24 cellular contexts compared by ENCODE assay signal in the genomic region with DNA sequence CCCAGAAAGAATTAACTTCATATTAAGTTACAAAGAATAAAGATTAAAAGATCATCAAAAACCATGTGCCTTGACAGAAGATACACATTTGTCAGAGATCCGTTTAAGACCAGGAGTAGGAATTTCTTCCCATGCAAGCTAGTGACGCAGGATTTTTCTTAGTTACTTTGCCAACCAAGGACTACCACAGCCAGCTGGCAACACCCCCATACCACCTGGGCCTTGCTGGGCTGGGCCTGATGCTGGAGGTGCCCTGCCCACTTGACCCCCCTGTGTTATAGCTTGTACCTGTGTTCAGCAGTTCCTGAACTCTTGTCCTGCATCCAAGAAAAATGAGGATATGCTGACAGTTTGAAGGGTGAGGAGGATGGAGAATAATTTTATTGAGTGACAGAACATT.
DNase-seq lines count a peak whose midpoint lies in the region; ATAC-seq, FAIRE-seq and TF ChIP-seq lines count a peak whose summit lies in the region.
"Had no signal": no experiment of that assay in that cellular context is flagged by ENCODE, and none has a peak within 500 bp of the region (broad histone marks: within the 10 kb centered on the region; RNA-seq: fewer than 3 reads in every experiment).

No MANE protein-coding gene starts in this region.

- no peak overlapping the region for H2BK15ac ChIP-seq in neuronal stem cell (ENCODE audit: low read length)

- H3K4me3 Mint-ChIP-seq in T-cell = no peak overlapping the region
- H3K4me3 Mint-ChIP-seq: CD14-positive monocyte; CD4-positive, alpha-beta memory T cell; CD4-positive, CD25-positive, alpha-beta regulatory T cell; CD8-positive, alpha-beta memory T cell had no signal

- H2AK5ac ChIP-seq in neuronal stem cell (ENCODE audit: low read depth, low read length) = no peak overlapping the region

- peaks cover 0 to 3% (median 2%) of the 10 kb centered on the region in 3 donors for H3K9me3 Mint-ChIP-seq in T-cell
- H3K9me3 Mint-ChIP-seq: CD4-positive, alpha-beta memory T cell had no signal

- H3K9ac ChIP-seq in neuronal stem cell (ENCODE audit: low read depth, low read length, poor library complexity) = no peak overlapping the region
- H3K9ac ChIP-seq: BLaER1 had no signal

- H3K36me3 Mint-ChIP-seq in T-cell = no peaks in the 10 kb centered on the region
- H3K36me3 Mint-ChIP-seq: CD14-positive monocyte; CD4-positive, alpha-beta memory T cell; CD4-positive, CD25-positive, alpha-beta regulatory T cell; CD8-positive, alpha-beta memory T cell had no signal

- H3K4me2 ChIP-seq in A549 (peak overlapping the region; percentile 67), neuronal stem cell (ENCODE audit: insufficient read depth, low read length, poor library complexity, severe bottlenecking) (no peak overlapping the region)
- H3K4me2 ChIP-seq: BLaER1 had no signal

- POLR2A ChIA-PET in A549 (lab: Yijun Ruan, JAX) = no interaction called here
- POLR2A ChIA-PET in T-cell (lab: Charles Lee) = no interaction called here

- no peak overlapping the region for H2BK120ac ChIP-seq in neuronal stem cell (ENCODE audit: low read depth, low read length)

- H2BK5ac ChIP-seq in neuronal stem cell (ENCODE audit: low read length) = no peak overlapping the region

- TF ChIP-seq CTCF in A549 (IDR thresholded peaks at IDR 0.05) (no peak), RWPE2 (IDR thresholded peaks at IDR 0.05; ENCODE audit: poor library complexity, severe bottlenecking) (no peak)

- no peak overlapping the region for H3K18ac ChIP-seq in neuronal stem cell (ENCODE audit: low read length)

- WGBS in A549 (ENCODE audit: missing lambda C conversion rate) = 45% methylated on average over 2 of the region's 2 CpGs
- no CpG with 5 or more reads among the region's 2 CpGs for WGBS in neuronal stem cell (ENCODE audit: extremely low coverage in 2 of 2, insufficient read length in 2 of 2, insufficient replicate concordance in 1 of 2), 2 donors

- CTCF ChIA-PET in A549 (lab: Yijun Ruan, JAX) (no interaction called here), T-cell (lab: Charles Lee) (no interaction called here)

- peaks cover 0 to 5% (median 2%) of the 10 kb centered on the region in 3 donors for H3K4me1 Mint-ChIP-seq in T-cell
- H3K4me1 Mint-ChIP-seq: CD14-positive monocyte; CD4-positive, CD25-positive, alpha-beta regulatory T cell; CD8-positive, alpha-beta memory T cell had no signal

- no peaks in the 10 kb centered on the region for H3K27me3 Mint-ChIP-seq in T-cell
- H3K27me3 Mint-ChIP-seq: CD4-positive, alpha-beta memory T cell; CD4-positive, CD25-positive, alpha-beta regulatory T cell; CD8-positive, alpha-beta memory T cell had no signal

- H3K23ac ChIP-seq in neuronal stem cell (ENCODE audit: low read depth, low read length, poor library complexity) = no peak overlapping the region

- no peak overlapping the region for H3K14ac ChIP-seq in neuronal stem cell (ENCODE audit: low read length)

- ATAC-seq in A549 (peak in 1 of 2 experiments; percentile 34; a peak in 3 of 6 replicates), RWPE2 (ENCODE audit: low read depth) (no peak), T-cell (replicated peaks in 1 of 4) (no peak), GM19452 (IDR thresholded peaks at IDR 0.05; ENCODE audit: unreplicated experiment) (no peak), HG03025 (IDR thresholded peaks at IDR 0.05; ENCODE audit: low FRiP score, unreplicated experiment) (no peak)
- ATAC-seq: GM12878 had no signal

- H3K27ac Mint-ChIP-seq in T-cell = no peak overlapping the region
- H3K27ac Mint-ChIP-seq: CD14-positive monocyte; CD4-positive, alpha-beta memory T cell; CD8-positive, alpha-beta memory T cell had no signal

- H3K79me1 ChIP-seq in neuronal stem cell (ENCODE audit: low read depth, low read length) = no peaks in the 10 kb centered on the region

- FAIRE-seq in A549 (lab: Jason Lieb, UNC) = no peak
- FAIRE-seq: D721Med, GM12878, GM12892, GM18507 had no signal

- H3K27ac ChIP-seq in A549 (peak overlapping the region; percentile 83 to 90), RWPE2 (ENCODE audit: poor library complexity, severe bottlenecking) (peak overlapping the region; percentile 38), neuronal stem cell (replicated peaks; ENCODE audit: low read length) (no peak overlapping the region)
- H3K27ac ChIP-seq: 22Rv1, BLaER1 had no signal

- no peak overlapping the region for H3K4ac ChIP-seq in neuronal stem cell (ENCODE audit: low read length)

- TF ChIP-seq EP300 in A549 (IDR thresholded peaks at IDR 0.05) = no peak

- H3K4me1 ChIP-seq in A549 = peaks cover 48% of the 10 kb centered on the region
- peaks cover 19% of the 10 kb centered on the region for H3K4me1 ChIP-seq in RWPE2 (ENCODE audit: insufficient read depth, poor library complexity, severe bottlenecking)
- H3K4me1 ChIP-seq in neuronal stem cell (ENCODE audit: control insufficient read depth in 2 of 2, insufficient read depth in 1 of 2, low read depth in 1 of 2, low read length in 2 of 2) = no peaks in the 10 kb centered on the region
- H3K4me1 ChIP-seq: BE2C, BLaER1 had no signal

- no peak overlapping the region for H3K4me3 ChIP-seq in A549
- H3K4me3 ChIP-seq in RWPE2 (ENCODE audit: severe bottlenecking) = no peak overlapping the region
- H3K4me3 ChIP-seq in neuronal stem cell (ENCODE audit: low read length in 2 of 2) = no peak overlapping the region
- H3K4me3 ChIP-seq: BLaER1, GM12878 had no signal

- H3K9me3 ChIP-seq in A549 = peaks cover 4% of the 10 kb centered on the region; the same call in 2 of the 3 replicates
- H3K9me3 ChIP-seq in RWPE2 (ENCODE audit: severe bottlenecking) = no peaks in the 10 kb centered on the region
- no peaks in the 10 kb centered on the region for H3K9me3 ChIP-seq in neuronal stem cell (replicated peaks in 1 of 2; ENCODE audit: control insufficient read depth in 2 of 2, insufficient read depth in 1 of 2, low read depth in 1 of 2, low read length in 2 of 2)
- H3K9me3 ChIP-seq: BE2C, BLaER1 had no signal

- H4K91ac ChIP-seq in neuronal stem cell (ENCODE audit: low read depth, low read length, poor library complexity) = no peak overlapping the region

- H2AFZ ChIP-seq in neuronal stem cell (ENCODE audit: low read length) = no peak overlapping the region

- H4K8ac ChIP-seq in neuronal stem cell (ENCODE audit: low read depth, low read length) = peak overlapping the region; percentile 97

- TF ChIP-seq POLR2A in A549 (IDR thresholded peaks at IDR 0.05; ENCODE audit: low read length) = no peak

- DNase-seq in A549 (ENCODE audit: low read depth in 1 of 2, low spot score in 1 of 2) (peak in 1 of 2 experiments; percentile 58), NCI-H226 (peak; percentile 65), RWPE2 (ENCODE audit: low spot score) (no peak), neuronal stem cell (ENCODE audit: low spot score) (no peak), T-cell (no peak), RPMI8226 (no peak)
- DNase-seq: ACHN; BE2C; C1 segment of cervical spinal cord; CD4-positive, alpha-beta memory T cell; CD4-positive, CD25-positive, alpha-beta regulatory T cell; CD8-positive, alpha-beta memory T cell; COR-L47; DMS79 treated with DMSO at 0.1 percent for 48 hours; GDM1 had no signal

- H3K27me3 ChIP-seq in RWPE2 (ENCODE audit: insufficient read depth, poor library complexity, severe bottlenecking) (no peaks in the 10 kb centered on the region), neuronal stem cell (ENCODE audit: control insufficient read depth in 3 of 3, insufficient read depth in 3 of 3, low read depth in 1 of 3, low read length in 3 of 3) (no peaks in the 10 kb centered on the region)
- H3K27me3 ChIP-seq: BE2C, BLaER1 had no signal

- no peak for TF ChIP-seq RAD21 in A549 (conservative IDR thresholded peaks at IDR 0.05 in 1 of 2, IDR thresholded peaks at IDR 0.05 in 1 of 2)

- H3K36me3 ChIP-seq in RWPE2 (ENCODE audit: low read depth) (no peaks in the 10 kb centered on the region), neuronal stem cell (replicated peaks in 1 of 2; ENCODE audit: control insufficient read depth in 2 of 2, insufficient read depth in 2 of 2, low read length in 2 of 2) (no peaks in the 10 kb centered on the region)
- H3K36me3 ChIP-seq: BE2C, BLaER1 had no signal

- no peak overlapping the region for H2BK12ac ChIP-seq in neuronal stem cell (ENCODE audit: low read length)

TF ChIP-seq in A549, 52 proteins besides CTCF, POLR2A, EP300 and RAD21 (continues in another document):
- TF ChIP-seq ESRRA (IDR thresholded peaks at IDR 0.05; ENCODE audit: borderline replicate concordance, low read length) (no peak), MYC (IDR thresholded peaks at IDR 0.05; ENCODE audit: borderline replicate concordance, low read length) (no peak), CHD2 (IDR thresholded peaks at IDR 0.05; ENCODE audit: low read length, partially characterized antibody) (no peak), EHMT2 (IDR thresholded peaks at IDR 0.05; ENCODE audit: low read depth) (no peak), HOXB13 (CRISPR knock-in tag; IDR thresholded peaks at IDR 0.05; ENCODE audit: low read depth) (no peak), NPAS2 (CRISPR knock-in tag; IDR thresholded peaks at IDR 0.05; ENCODE audit: borderline replicate concordance) (no peak), CHD4 (IDR thresholded peaks at IDR 0.05; ENCODE audit: borderline replicate concordance) (no peak)
- TF ChIP-seq, protein P1, sequence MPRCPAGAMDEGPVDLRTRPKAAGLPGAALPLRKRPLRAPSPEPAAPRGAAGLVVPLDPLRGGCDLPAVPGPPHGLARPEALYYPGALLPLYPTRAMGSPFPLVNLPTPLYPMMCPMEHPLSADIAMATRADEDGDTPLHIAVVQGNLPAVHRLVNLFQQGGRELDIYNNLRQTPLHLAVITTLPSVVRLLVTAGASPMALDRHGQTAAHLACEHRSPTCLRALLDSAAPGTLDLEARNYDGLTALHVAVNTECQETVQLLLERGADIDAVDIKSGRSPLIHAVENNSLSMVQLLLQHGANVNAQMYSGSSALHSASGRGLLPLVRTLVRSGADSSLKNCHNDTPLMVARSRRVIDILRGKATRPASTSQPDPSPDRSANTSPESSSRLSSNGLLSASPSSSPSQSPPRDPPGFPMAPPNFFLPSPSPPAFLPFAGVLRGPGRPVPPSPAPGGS (IDR thresholded peaks at IDR 0.05) = no peak
